In genomic region chr14:65849558-65849957, GRCh38 we compare ENCODE assay signal across 11 cellular contexts.
A peak's percentile ranks its signal among the peaks of the same experiment; 100 is the strongest.
DNase-seq lines count a peak whose midpoint lies in the region; ATAC-seq and TF ChIP-seq lines count a peak whose summit lies in the region.
"Had no signal": no experiment of that assay in that cellular context is flagged by ENCODE, and none has a peak within 500 bp of the region (broad histone marks: within the 10 kb centered on the region; RNA-seq: fewer than 3 reads in every experiment).

No MANE protein-coding gene starts in this region.

- H3K4me3 Mint-ChIP-seq in CD8-positive, alpha-beta T cell: no peak overlapping the region

- CTCF ChIA-PET in CD8-positive, alpha-beta T cell (lab: Charles Lee): interaction anchor here (1.9 kb wide), 1 partner anchor 110 kb away, joined by 5 read pairs; no protein-coding TSS in a partner anchor

- H3K27ac Mint-ChIP-seq in CD8-positive, alpha-beta T cell: peak overlapping the region; percentile 91

- POLR2A ChIA-PET in CD8-positive, alpha-beta T cell (lab: Charles Lee): interaction anchor here (0.6 to 2.2 kb wide), 3 partner anchors 12 to 81 kb away, joined by 3 to 10 read pairs (median 3); no protein-coding TSS in a partner anchor

- no peaks in the 10 kb centered on the region for H3K9me3 Mint-ChIP-seq in CD8-positive, alpha-beta T cell

- H3K27ac ChIP-seq in CD8-positive, alpha-beta T cell (ENCODE audit: low read depth, low read length): no peak overlapping the region
- H3K27ac ChIP-seq in psoas muscle: no peak overlapping the region
- H3K27ac ChIP-seq: esophagus muscularis mucosa, tibial artery had no signal

- intact Hi-C loops in CD8-positive, alpha-beta T cell (cut with DNase I, micrococcal nuclease): loop anchor here (5.0 to 10.0 kb wide), 4 partner anchors 437 to 1395 kb away; partner anchors contain the start of genes FNTB (in 2 of the 2), FUT8 (in 1 of the 2) and PALS1 (in 1 of the 2)
- intact Hi-C loops in psoas muscle (cut with DNase I): no loop called here

- WGBS in psoas muscle, 3 donors: 57 to 72% (median 71%) methylated on average over 2 of the region's 2 CpGs

- H3K27me3 Mint-ChIP-seq in CD8-positive, alpha-beta T cell (ENCODE audit: low read depth): no peaks in the 10 kb centered on the region

- H3K36me3 ChIP-seq in CD8-positive, alpha-beta T cell (ENCODE audit: insufficient read depth, low read length): no peaks in the 10 kb centered on the region
- H3K36me3 ChIP-seq in psoas muscle (ENCODE audit: insufficient read depth in 1 of 2, low read depth in 1 of 2): no peaks in the 10 kb centered on the region
- H3K36me3 ChIP-seq: esophagus muscularis mucosa, tibial artery had no signal

- H3K4me1 Mint-ChIP-seq in CD8-positive, alpha-beta T cell (ENCODE audit: low read depth): peaks cover 73% of the 10 kb centered on the region

- no peaks in the 10 kb centered on the region for H3K27me3 ChIP-seq in CD8-positive, alpha-beta T cell (ENCODE audit: insufficient read depth, low read length)
- H3K27me3 ChIP-seq in psoas muscle (ENCODE audit: insufficient read depth in 3 of 3, low read length in 2 of 3): no peaks in the 10 kb centered on the region
- H3K27me3 ChIP-seq: esophagus muscularis mucosa, tibial artery had no signal

- DNase-seq in CD8-positive, alpha-beta T cell: peak in 1 of 7 experiments; percentile 43
- DNase-seq in DMS79 (lab: John Stamatoyannopoulos, UW) (peak; percentile 67), NCI-H748 treated with DMSO at 0.1 percent for 48 hours (lab: John Stamatoyannopoulos, UW) (peak; percentile 48), cerebellar cortex (ENCODE audit: low spot score) (peak; percentile 76), psoas muscle (no peak), NCI-H774 (lab: John Stamatoyannopoulos, UW) (no peak), HPDE6-E6E7 (ENCODE audit: extremely low spot score) (no peak)
- DNase-seq: Karpas-422, tibial artery had no signal

- H3K9me3 ChIP-seq in CD8-positive, alpha-beta T cell (ENCODE audit: low read length): no peaks in the 10 kb centered on the region
- H3K9me3 ChIP-seq in psoas muscle: no peaks in the 10 kb centered on the region
- H3K9me3 ChIP-seq: esophagus muscularis mucosa, tibial artery had no signal

- no peak for TF ChIP-seq CTCF in CD8-positive, alpha-beta T cell (IDR thresholded peaks at IDR 0.05)
- no peak for TF ChIP-seq CTCF in psoas muscle (IDR thresholded peaks at IDR 0.05)

- H3K36me3 Mint-ChIP-seq in CD8-positive, alpha-beta T cell: peaks cover 2% of the 10 kb centered on the region

- no peak overlapping the region for H3K4me3 ChIP-seq in CD8-positive, alpha-beta T cell (ENCODE audit: low read depth, low read length)
- H3K4me3 ChIP-seq in psoas muscle: no peak overlapping the region
- H3K4me3 ChIP-seq: esophagus muscularis mucosa, tibial artery had no signal

- no peak for ATAC-seq in CD8-positive, alpha-beta T cell
- ATAC-seq in psoas muscle (no peak), GM19328 (IDR thresholded peaks at IDR 0.05; ENCODE audit: unreplicated experiment) (no peak)

- H3K4me1 ChIP-seq in CD8-positive, alpha-beta T cell (ENCODE audit: insufficient read depth, low read length): peaks cover 73% of the 10 kb centered on the region
- no peaks in the 10 kb centered on the region for H3K4me1 ChIP-seq in psoas muscle
- H3K4me1 ChIP-seq: esophagus muscularis mucosa, tibial artery had no signal

Comparison
In these comparisons a context has a peak if more than half of its experiments do, and no peak if none do; other contexts are left out.
1. DNase-seq: peak in DMS79 (single experiment), NCI-H748 treated with DMSO at 0.1 percent for 48 hours (single experiment) and cerebellar cortex (single experiment); none in psoas muscle (0 of 2), NCI-H774 (single experiment) and HPDE6-E6E7 (single experiment).
2. intact Hi-C loops: an anchor here in CD8-positive, alpha-beta T cell (5.0 to 10.0 kb wide); none called in psoas muscle.